In the genomic region with DNA sequence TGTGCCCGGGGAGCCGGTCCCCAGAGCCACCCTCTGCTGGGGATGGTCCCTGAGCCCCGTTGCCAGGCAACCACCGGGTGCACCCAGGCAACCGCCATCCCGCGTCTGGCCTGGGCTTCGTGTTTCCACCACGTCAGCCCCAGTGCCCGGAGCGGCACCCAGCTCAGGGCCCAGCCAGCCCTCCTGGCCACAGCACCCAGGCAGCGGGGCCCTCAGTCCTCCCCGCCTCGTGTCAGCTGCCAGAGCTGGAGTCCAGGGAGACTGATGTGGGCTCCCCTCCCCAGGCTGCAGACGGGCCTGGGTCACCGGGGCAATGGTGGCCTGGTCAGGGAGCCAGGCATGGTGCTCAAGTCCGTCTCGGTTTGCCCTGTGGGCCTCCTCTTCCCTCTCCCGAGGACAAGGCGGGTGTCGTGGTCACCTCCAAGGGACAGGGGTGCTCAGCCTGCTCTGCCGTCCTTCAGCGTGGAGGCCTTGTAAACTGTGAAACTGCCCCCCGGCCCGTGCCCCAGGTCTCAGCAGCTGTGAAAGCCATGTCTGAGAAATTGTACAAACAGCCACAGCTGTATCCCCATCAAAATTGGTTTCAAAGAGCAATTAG, we compare ENCODE assay signal across 1 cellular context.
TF ChIP-seq lines count a peak whose summit lies in the region.

No MANE protein-coding gene starts in this region.

TF ChIP-seq in GM23338, 12 proteins besides CTCF, POLR2A, EP300 and RAD21 (continued from another document):
- TF ChIP-seq, protein P1, sequence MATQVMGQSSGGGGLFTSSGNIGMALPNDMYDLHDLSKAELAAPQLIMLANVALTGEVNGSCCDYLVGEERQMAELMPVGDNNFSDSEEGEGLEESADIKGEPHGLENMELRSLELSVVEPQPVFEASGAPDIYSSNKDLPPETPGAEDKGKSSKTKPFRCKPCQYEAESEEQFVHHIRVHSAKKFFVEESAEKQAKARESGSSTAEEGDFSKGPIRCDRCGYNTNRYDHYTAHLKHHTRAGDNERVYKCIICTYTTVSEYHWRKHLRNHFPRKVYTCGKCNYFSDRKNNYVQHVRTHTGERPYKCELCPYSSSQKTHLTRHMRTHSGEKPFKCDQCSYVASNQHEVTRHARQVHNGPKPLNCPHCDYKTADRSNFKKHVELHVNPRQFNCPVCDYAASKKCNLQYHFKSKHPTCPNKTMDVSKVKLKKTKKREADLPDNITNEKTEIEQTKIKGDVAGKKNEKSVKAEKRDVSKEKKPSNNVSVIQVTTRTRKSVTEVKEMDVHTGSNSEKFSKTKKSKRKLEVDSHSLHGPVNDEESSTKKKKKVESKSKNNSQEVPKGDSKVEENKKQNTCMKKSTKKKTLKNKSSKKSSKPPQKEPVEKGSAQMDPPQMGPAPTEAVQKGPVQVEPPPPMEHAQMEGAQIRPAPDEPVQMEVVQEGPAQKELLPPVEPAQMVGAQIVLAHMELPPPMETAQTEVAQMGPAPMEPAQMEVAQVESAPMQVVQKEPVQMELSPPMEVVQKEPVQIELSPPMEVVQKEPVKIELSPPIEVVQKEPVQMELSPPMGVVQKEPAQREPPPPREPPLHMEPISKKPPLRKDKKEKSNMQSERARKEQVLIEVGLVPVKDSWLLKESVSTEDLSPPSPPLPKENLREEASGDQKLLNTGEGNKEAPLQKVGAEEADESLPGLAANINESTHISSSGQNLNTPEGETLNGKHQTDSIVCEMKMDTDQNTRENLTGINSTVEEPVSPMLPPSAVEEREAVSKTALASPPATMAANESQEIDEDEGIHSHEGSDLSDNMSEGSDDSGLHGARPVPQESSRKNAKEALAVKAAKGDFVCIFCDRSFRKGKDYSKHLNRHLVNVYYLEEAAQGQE (IDR thresholded peaks at IDR 0.05; ENCODE audit: unreplicated experiment), result no peak
- no peak for TF ChIP-seq POLR2AphosphoS5 (IDR thresholded peaks at IDR 0.05; ENCODE audit: low read depth)
